Comparison of ENCODE assay signal across 8 cellular contexts in the genomic region with DNA sequence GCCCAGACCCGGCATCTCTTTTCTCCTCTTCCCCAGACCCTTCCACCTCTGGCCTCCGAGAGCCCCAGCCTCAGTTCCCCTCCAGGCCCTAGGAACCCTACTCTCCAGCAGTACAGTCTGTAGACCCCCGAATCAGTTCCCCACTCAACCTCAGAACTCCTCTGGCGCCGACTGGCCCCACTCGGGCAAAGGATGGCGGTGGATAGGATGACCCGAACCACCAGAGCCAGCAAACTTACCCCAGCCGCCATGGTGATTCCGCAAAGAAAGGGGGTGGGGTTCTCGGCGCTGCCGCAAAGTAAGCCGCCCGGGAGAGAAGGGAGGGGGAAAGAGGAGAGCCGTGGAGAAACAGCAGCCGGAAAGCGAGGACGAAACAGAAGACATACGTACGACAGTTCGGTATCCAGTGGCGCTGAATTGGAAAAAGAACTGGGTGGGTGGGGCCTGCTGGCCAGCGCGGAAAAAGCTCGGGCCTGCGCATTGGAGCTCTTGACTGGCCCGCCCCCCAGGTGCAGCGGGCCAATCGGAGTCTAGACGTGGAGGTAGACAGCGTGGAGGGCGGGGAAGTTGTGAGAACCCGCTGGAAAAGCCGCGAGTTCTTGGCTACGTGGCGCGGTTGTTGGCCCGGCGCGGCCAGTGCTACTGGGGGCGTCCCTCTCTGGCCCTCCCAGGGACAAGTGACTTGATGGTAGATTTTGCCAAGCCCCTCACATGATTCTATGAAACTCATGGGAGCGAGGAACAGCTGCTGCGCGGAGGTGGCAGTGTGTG. TPM values are rescaled to one million over a fixed set of nuclear protein-coding genes. Genes with fewer than 3 reads are reported as not detected.
DNase-seq lines count a peak whose midpoint lies in the region; ATAC-seq and TF ChIP-seq lines count a peak whose summit lies in the region.

A gene with protein sequence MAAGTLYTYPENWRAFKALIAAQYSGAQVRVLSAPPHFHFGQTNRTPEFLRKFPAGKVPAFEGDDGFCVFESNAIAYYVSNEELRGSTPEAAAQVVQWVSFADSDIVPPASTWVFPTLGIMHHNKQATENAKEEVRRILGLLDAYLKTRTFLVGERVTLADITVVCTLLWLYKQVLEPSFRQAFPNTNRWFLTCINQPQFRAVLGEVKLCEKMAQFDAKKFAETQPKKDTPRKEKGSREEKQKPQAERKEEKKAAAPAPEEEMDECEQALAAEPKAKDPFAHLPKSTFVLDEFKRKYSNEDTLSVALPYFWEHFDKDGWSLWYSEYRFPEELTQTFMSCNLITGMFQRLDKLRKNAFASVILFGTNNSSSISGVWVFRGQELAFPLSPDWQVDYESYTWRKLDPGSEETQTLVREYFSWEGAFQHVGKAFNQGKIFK (minus strand): TSS at position 300 of the 771 bp plus-strand sequence. CDS start 49 bp downstream, at position 251.

- no peak for TF ChIP-seq RAD21 in SK-N-SH (IDR thresholded peaks at IDR 0.05; ENCODE audit: low read length)

- peaks cover 19 to 28% of the 10 kb centered on the region in 2 experiments; a peak in 3 of 4 replicates for H3K4me1 ChIP-seq in SK-N-SH (ENCODE audit: control insufficient read depth in 1 of 2, insufficient read depth in 2 of 2, low read depth in 1 of 2, low read length in 1 of 2)

- no peaks in the 10 kb centered on the region for H3K9me3 ChIP-seq in SK-N-SH

- peak; percentile 100 for DNase-seq in GM04504 (ENCODE audit: low read depth)
- DNase-seq in NCI-H1048 (lab: John Stamatoyannopoulos, UW) = peak; percentile 97
- DNase-seq in SK-N-SH = peak; percentile 99
- DNase-seq in activated naive CD4-positive, alpha-beta T cell treated with anti-CD3 and anti-CD28 coated beads, Interleukin-2, amount 50 U/mL, for 16 hours = peak; percentile 97
- DNase-seq in germinal center (ENCODE audit: low spot score) = peak; percentile 99
- peak; percentile 97 for DNase-seq in occipital lobe (lab: John Stamatoyannopoulos, UW)

- H3K9ac ChIP-seq in SK-N-SH = peak within 1 kb of the TSS; percentile 88

- WGBS in SK-N-SH (ENCODE audit: low lambda C conversion rate) = under 1% methylated on average over 40 of the region's 46 CpGs

- TF ChIP-seq EP300 in SK-N-SH (IDR thresholded peaks at IDR 0.05; ENCODE audit: borderline replicate concordance in 1 of 2, low read depth in 1 of 2, low read length in 1 of 2) = peak; percentile 15 to 41; a peak in 2 of 4 replicates

- H3K36me3 ChIP-seq in SK-N-SH (replicated peaks in 1 of 2; ENCODE audit: control insufficient read depth in 1 of 2, insufficient read depth in 2 of 2, low read length in 1 of 2) = peaks cover 40 to 55% of the 10 kb centered on the region in 2 experiments

- no peaks in the 10 kb centered on the region for H3K9me2 ChIP-seq in SK-N-SH

- TF ChIP-seq CTCF in SK-N-SH (IDR thresholded peaks at IDR 0.05) = no peak

- peak within 1 kb of the TSS; percentile 61 for H2AFZ ChIP-seq in SK-N-SH (ENCODE audit: low read depth)

- H4K20me1 ChIP-seq in SK-N-SH (ENCODE audit: insufficient read depth) = peaks cover 33% of the 10 kb centered on the region

- H3K27me3 ChIP-seq in SK-N-SH (ENCODE audit: insufficient read depth) = no peaks in the 10 kb centered on the region

- CTCF ChIA-PET in SK-N-SH (lab: Yijun Ruan, JAX) = interaction anchor here (0.7 to 3.2 kb wide), 6 partner anchors 13 to 298 kb away, joined by 3 to 14 read pairs (median 4); partner anchors contain the start of gene TUT1

- H3K27ac ChIP-seq in SK-N-SH (ENCODE audit: low read depth in 2 of 2, low read length in 1 of 2) (peak within 1 kb of the TSS; percentile 83 to 87), temporal lobe (ENCODE audit: low read depth, low read length) (peak within 1 kb of the TSS; percentile 99)

- peak within 1 kb of the TSS; percentile 83 to 93 for H3K4me3 ChIP-seq in SK-N-SH (ENCODE audit: low read depth in 2 of 2, low read length in 1 of 2)

- peak; percentile 87 for ATAC-seq in HG02571 (IDR thresholded peaks at IDR 0.05; ENCODE audit: unreplicated experiment)

- H3K4me2 ChIP-seq in SK-N-SH = peak within 1 kb of the TSS; percentile 95

- POLR2A ChIA-PET in SK-N-SH (lab: Yijun Ruan, JAX) = interaction anchor here (0.6 to 2.0 kb wide), 27 partner anchors 8 to 758 kb away, joined by 3 to 47 read pairs (median 4); partner anchors contain the start of genes AHNAK, B3GAT3, C11orf98 and CSKMT

- peaks cover 67% of the 10 kb centered on the region for H3K79me2 ChIP-seq in SK-N-SH (ENCODE audit: insufficient read depth)

- H3F3A ChIP-seq in SK-N-SH (replicated peaks; ENCODE audit: insufficient read depth) = peaks cover 18% of the 10 kb centered on the region

TF ChIP-seq in SK-N-SH, 30 proteins besides CTCF, POLR2A, EP300 and RAD21 (continues in another document):
- TF ChIP-seq TEAD4 (IDR thresholded peaks at IDR 0.05; ENCODE audit: borderline replicate concordance, insufficient read depth) (no peak), EZH2phosphoT487 (IDR thresholded peaks at IDR 0.05; ENCODE audit: borderline replicate concordance, low read depth) (no peak), MXI1 (IDR thresholded peaks at IDR 0.05; ENCODE audit: low read depth, low read length) (peak; percentile 64), NFIC (IDR thresholded peaks at IDR 0.05; ENCODE audit: borderline replicate concordance) (no peak; the same call in 1 of the 2 replicates), GATA2 (CRISPR knock-in tag; IDR thresholded peaks at IDR 0.05) (no peak), REST (IDR thresholded peaks at IDR 0.05; ENCODE audit: low read depth, low read length) (peak; percentile 78), GABPA (IDR thresholded peaks at IDR 0.05; ENCODE audit: low read depth) (no peak), ZBTB33 (IDR thresholded peaks at IDR 0.05; ENCODE audit: borderline replicate concordance, low read depth) (peak; percentile 92), RFX5 (IDR thresholded peaks at IDR 0.05; ENCODE audit: low read length) (no peak), NRF1 (IDR thresholded peaks at IDR 0.05; ENCODE audit: low read depth, low read length) (peak; percentile 96), TCF12 (IDR thresholded peaks at IDR 0.05) (peak; percentile 31; the same call in 1 of the 2 replicates), ELF1 (IDR thresholded peaks at IDR 0.05) (no peak; the same call in 1 of the 2 replicates), POLR2AphosphoS5 (IDR thresholded peaks at IDR 0.05; ENCODE audit: low read depth, low read length) (peak; percentile 95), FOXJ3 (CRISPR knock-in tag; IDR thresholded peaks at IDR 0.05) (no peak), TAF1 (IDR thresholded peaks at IDR 0.05; ENCODE audit: borderline replicate concordance, low read depth, low read length) (peak; percentile 100), RXRA (IDR thresholded peaks at IDR 0.05; ENCODE audit: borderline replicate concordance, low read depth) (no peak)
- TF ChIP-seq, protein P1, sequence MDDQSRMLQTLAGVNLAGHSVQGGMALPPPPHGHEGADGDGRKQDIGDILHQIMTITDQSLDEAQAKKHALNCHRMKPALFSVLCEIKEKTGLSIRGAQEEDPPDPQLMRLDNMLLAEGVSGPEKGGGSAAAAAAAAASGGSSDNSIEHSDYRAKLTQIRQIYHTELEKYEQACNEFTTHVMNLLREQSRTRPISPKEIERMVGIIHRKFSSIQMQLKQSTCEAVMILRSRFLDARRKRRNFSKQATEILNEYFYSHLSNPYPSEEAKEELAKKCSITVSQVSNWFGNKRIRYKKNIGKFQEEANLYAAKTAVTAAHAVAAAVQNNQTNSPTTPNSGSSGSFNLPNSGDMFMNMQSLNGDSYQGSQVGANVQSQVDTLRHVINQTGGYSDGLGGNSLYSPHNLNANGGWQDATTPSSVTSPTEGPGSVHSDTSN (IDR thresholded peaks at IDR 0.05) = 0 out of 2 replicates have a peak, but pooled peaks have one; percentile 1

RNA-seq across cellular contexts. Expression of the gene that starts here (rescaled TPM):
- 1,853 and 2,105 TPM in 2 replicates for polyA plus RNA-seq in SK-N-SH (2012; rRNA removed)
- 1,837 and 2,039 TPM in 2 replicates for polyA plus RNA-seq in SK-N-SH (2012; cell fraction: cytosol; rRNA removed)
- polyA plus RNA-seq in SK-N-SH (2012; cell fraction: nucleus; rRNA removed) = 604 and 627 TPM in 2 replicates
- 1,633 TPM for total RNA-seq in occipital lobe
- total RNA-seq in temporal lobe = 1,313 TPM

Comparison
In these comparisons a context has a peak if more than half of its experiments do, and no peak if none do; other contexts are left out.
1. Peak in every context shown above with its lines: DNase-seq, ATAC-seq, H3K4me3 ChIP-seq and H3K27ac ChIP-seq.